Comparison of ENCODE assay signal across 8 cellular contexts in the genomic region with DNA sequence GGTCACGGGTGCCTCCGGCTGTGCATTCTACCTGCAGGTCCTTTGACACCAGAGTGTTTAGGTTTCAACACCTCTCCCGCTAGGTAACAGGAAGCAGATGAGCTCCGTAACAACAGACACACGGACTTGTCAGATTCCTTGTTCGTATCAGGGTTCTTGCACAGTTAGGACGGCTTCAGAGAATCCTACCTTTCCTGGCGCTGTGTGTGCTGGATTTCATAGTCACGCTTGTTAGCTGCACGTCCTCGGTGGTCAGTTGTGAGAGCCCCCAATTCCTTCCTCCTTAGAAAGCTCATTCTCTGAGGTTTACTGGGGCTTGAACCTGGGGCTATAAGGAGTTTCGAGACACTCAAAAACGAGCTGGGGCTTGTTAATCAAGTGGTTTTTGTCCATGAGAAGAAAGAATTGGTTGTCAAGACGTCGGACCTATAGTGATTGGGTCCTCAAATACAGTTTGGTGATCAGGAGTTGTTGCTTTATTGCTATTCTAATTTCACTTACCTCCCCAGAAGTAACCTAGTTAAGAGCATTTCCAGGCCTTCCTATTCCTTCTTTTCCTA. TPM values are rescaled to one million over a fixed set of nuclear protein-coding genes. Genes with fewer than 3 reads are reported as not detected.
DNase-seq lines count a peak whose midpoint lies in the region; ATAC-seq, FAIRE-seq and TF ChIP-seq lines count a peak whose summit lies in the region.

No MANE protein-coding gene starts in this region.

- no peak; the same call in 1 of the 2 replicates for ATAC-seq in PC-3

- H2AFZ ChIP-seq in PC-3 (ENCODE audit: low read length) (peak overlapping the region; percentile 69), endothelial cell of umbilical vein (ENCODE audit: low read depth, low read length) (no peak overlapping the region), osteoblast (ENCODE audit: low read length) (peak overlapping the region; percentile 89)

- peak overlapping the region; percentile 97 for H3K4me2 ChIP-seq in PC-3 (ENCODE audit: low read length)
- peak overlapping the region; percentile 85 for H3K4me2 ChIP-seq in endothelial cell of umbilical vein (ENCODE audit: insufficient read depth, low read length)
- peak overlapping the region; percentile 100 for H3K4me2 ChIP-seq in osteoblast (ENCODE audit: insufficient read depth, low read length)

- H3K27me3 ChIP-seq in PC-3 (ENCODE audit: low read length) (no peaks in the 10 kb centered on the region), endothelial cell of umbilical vein (ENCODE audit: control insufficient read depth in 2 of 2, insufficient read depth in 2 of 2, low read length in 2 of 2) (no peaks in the 10 kb centered on the region), osteoblast (ENCODE audit: insufficient read depth, low read length) (no peaks in the 10 kb centered on the region)

- TF ChIP-seq POLR2A in endothelial cell of umbilical vein (IDR thresholded peaks at IDR 0.05; ENCODE audit: low read depth, low read length), result no peak

- intact Hi-C loops in activated CD4-positive, alpha-beta T cell treated with anti-CD3 and anti-CD28 coated beads, Interleukin-2, amount 10 ng/mL, durations not matched to agents 24 days and 14 days (cut with micrococcal nuclease), result loop anchor here (10.0 kb wide), 1 partner anchor 1091 kb away; a partner anchor contains a TSS
- intact Hi-C loops in PC-3 (cut with micrococcal nuclease) (loop anchor here (2.0 to 5.0 kb wide), 2 partner anchors 39 to 42 kb away; a partner anchor contains a TSS), endothelial cell of umbilical vein (cut with micrococcal nuclease) (loop anchor here (2.0 kb wide), 2 partner anchors 29 to 39 kb away; a partner anchor contains a TSS)

- H3K4me3 Mint-ChIP-seq in activated CD4-positive, alpha-beta T cell treated with anti-CD3 and anti-CD28 coated beads, Interleukin-2, amount 10 ng/mL, durations not matched to agents 24 days and 14 days, result peak overlapping the region; percentile 99

- DNase-seq in activated CD4-positive, alpha-beta T cell treated with anti-CD3 and anti-CD28 coated beads, Interleukin-2, amount 10 ng/mL, durations not matched to agents 24 days and 14 days, result no peak
- no peak for DNase-seq in activated CD4-positive, alpha-beta T cell treated with anti-CD3 and anti-CD28 coated beads for 4 hours
- DNase-seq in PC-3, result peak; percentile 38
- no peak for DNase-seq in endothelial cell of umbilical vein (ENCODE audit: low read depth, low spot score)
- no peak for DNase-seq in osteoblast (ENCODE audit: insufficient read length, low spot score, missing footprints)
- DNase-seq in cortex of kidney (lab: John Stamatoyannopoulos, UW), result no peak
- DNase-seq in amygdala (lab: John Stamatoyannopoulos, UW), result no peak
- no peak for DNase-seq in superior temporal gyrus (ENCODE audit: extremely low spot score)

- H3K36me3 Mint-ChIP-seq in activated CD4-positive, alpha-beta T cell treated with anti-CD3 and anti-CD28 coated beads, Interleukin-2, amount 10 ng/mL, durations not matched to agents 24 days and 14 days (ENCODE audit: low read depth), result peaks cover 41% of the 10 kb centered on the region

- H4K20me1 ChIP-seq in PC-3 (ENCODE audit: low read length) (no peaks in the 10 kb centered on the region), endothelial cell of umbilical vein (replicated peaks; ENCODE audit: control insufficient read depth, extremely low read depth, insufficient read depth, low read length) (no peaks in the 10 kb centered on the region), osteoblast (ENCODE audit: insufficient read depth, low read length) (peaks cover 5% of the 10 kb centered on the region)

- dilution Hi-C loops in endothelial cell of umbilical vein (cut with MboI; ENCODE audit: extremely low pct_ligation_motif_present, low sequenced_read_pairs), result no loop called here

- H3K79me2 ChIP-seq in PC-3 (ENCODE audit: low read length) (peaks cover 35% of the 10 kb centered on the region), endothelial cell of umbilical vein (ENCODE audit: control insufficient read depth, insufficient read depth, low read length) (peaks cover 34% of the 10 kb centered on the region), osteoblast (ENCODE audit: insufficient read depth, low read length) (peaks cover 22% of the 10 kb centered on the region)

- peak overlapping the region; percentile 100 for H3K27ac Mint-ChIP-seq in activated CD4-positive, alpha-beta T cell treated with anti-CD3 and anti-CD28 coated beads, Interleukin-2, amount 10 ng/mL, durations not matched to agents 24 days and 14 days

- H3K27ac ChIP-seq in PC-3 (ENCODE audit: low read length), result peak overlapping the region; percentile 92
- H3K27ac ChIP-seq in endothelial cell of umbilical vein (ENCODE audit: insufficient read depth, low read depth, low read length), result peak overlapping the region; percentile 87
- peak overlapping the region; percentile 93 for H3K27ac ChIP-seq in osteoblast (ENCODE audit: low read depth, low read length)

- no peak for TF ChIP-seq CTCF in PC-3 (conservative IDR thresholded peaks at IDR 0.05; ENCODE audit: low read depth, low read length)
- TF ChIP-seq CTCF in endothelial cell of umbilical vein (IDR thresholded peaks at IDR 0.05; ENCODE audit: extremely low read depth in 1 of 2, insufficient read depth in 1 of 2, low read depth in 1 of 2, low read length in 2 of 2), result no peak
- TF ChIP-seq CTCF in osteoblast (IDR thresholded peaks at IDR 0.05; ENCODE audit: extremely low read depth, low read depth, low read length), result no peak

- H3F3A ChIP-seq in PC-3 (ENCODE audit: low read length, unreplicated experiment), result no peaks in the 10 kb centered on the region

- no peaks in the 10 kb centered on the region for H3K27me3 Mint-ChIP-seq in activated CD4-positive, alpha-beta T cell treated with anti-CD3 and anti-CD28 coated beads, Interleukin-2, amount 10 ng/mL, durations not matched to agents 24 days and 14 days

- H3K9me3 Mint-ChIP-seq in activated CD4-positive, alpha-beta T cell treated with anti-CD3 and anti-CD28 coated beads, Interleukin-2, amount 10 ng/mL, durations not matched to agents 24 days and 14 days, result no peaks in the 10 kb centered on the region

- no peaks in the 10 kb centered on the region for H3K9me3 ChIP-seq in PC-3 (ENCODE audit: low read length)
- H3K9me3 ChIP-seq in endothelial cell of umbilical vein (replicated peaks; ENCODE audit: control insufficient read depth, insufficient read depth, low read length), result no peaks in the 10 kb centered on the region
- no peaks in the 10 kb centered on the region for H3K9me3 ChIP-seq in osteoblast (ENCODE audit: low read depth, low read length)

- CTCF ChIA-PET in PC-3 (lab: Charles Lee), result interaction anchor here (0.7 to 1.7 kb wide), 3 partner anchors 18 to 139 kb away, joined by 3 to 10 read pairs (median 10); no protein-coding TSS in a partner anchor
- CTCF ChIA-PET in endothelial cell of umbilical vein (lab: Charles Lee), result interaction anchor here (0.5 to 3.6 kb wide), 14 partner anchors 11 to 140 kb away, joined by 3 to 19 read pairs (median 8); a partner anchor contains a TSS

- no peaks in the 10 kb centered on the region for H3K36me3 ChIP-seq in PC-3 (ENCODE audit: low read depth, low read length)
- no peaks in the 10 kb centered on the region for H3K36me3 ChIP-seq in endothelial cell of umbilical vein (ENCODE audit: control insufficient read depth in 2 of 2, extremely low read depth in 1 of 2, insufficient read depth in 2 of 2, low read length in 2 of 2)
- peaks cover 4% of the 10 kb centered on the region for H3K36me3 ChIP-seq in osteoblast (ENCODE audit: insufficient read depth, low read length)

- BruUV-seq in PC-3 (replicated peaks; lab: Mats Ljungman, UMichigan) (no TSS peak), endothelial cell of umbilical vein (replicated peaks; lab: Mats Ljungman, UMichigan) (TSS peak; percentile 67)

- H3K9me1 ChIP-seq in endothelial cell of umbilical vein (replicated peaks; ENCODE audit: control insufficient read depth, extremely low read depth, insufficient read depth, low read length), result no peaks in the 10 kb centered on the region

- H3K4me1 ChIP-seq in PC-3 (ENCODE audit: insufficient read depth, low read length), result peaks cover 36% of the 10 kb centered on the region
- H3K4me1 ChIP-seq in endothelial cell of umbilical vein (ENCODE audit: control insufficient read depth, extremely low read depth, insufficient read depth, low read length), result peaks cover 37% of the 10 kb centered on the region
- H3K4me1 ChIP-seq in osteoblast (ENCODE audit: insufficient read depth, low read length), result peaks cover 28% of the 10 kb centered on the region

- peak overlapping the region; percentile 93 for H3K9ac ChIP-seq in PC-3 (ENCODE audit: low read length)
- H3K9ac ChIP-seq in endothelial cell of umbilical vein (replicated peaks; ENCODE audit: extremely low read depth, insufficient read depth, low read length), result peak overlapping the region; percentile 93

- H3K4me3 ChIP-seq in PC-3 (ENCODE audit: low read length) (peak overlapping the region; percentile 77), endothelial cell of umbilical vein (replicated peaks in 1 of 3; ENCODE audit: insufficient read depth in 1 of 3, low read depth in 1 of 3, low read length in 3 of 3) (peak overlapping the region; percentile 58 to 80 (median 64)), osteoblast (ENCODE audit: insufficient read depth, low read length) (peak overlapping the region; percentile 83)

- no peaks in the 10 kb centered on the region for H3K9me2 ChIP-seq in PC-3 (replicated peaks; ENCODE audit: low read length)

- POLR2A ChIA-PET in PC-3 (lab: Charles Lee; ENCODE audit: unreplicated experiment) (interaction anchor here (0.6 to 1.4 kb wide), 3 partner anchors 21 to 363 kb away, joined by 5 to 9 read pairs (median 5); no protein-coding TSS in a partner anchor), endothelial cell of umbilical vein (lab: Charles Lee) (interaction anchor here (1.4 to 2.4 kb wide), 4 partner anchors 11 to 33 kb away, joined by 5 to 15 read pairs (median 7); a partner anchor contains a TSS)

- FAIRE-seq in endothelial cell of umbilical vein (lab: Jason Lieb, UNC), result no peak

- peaks cover 44% of the 10 kb centered on the region for H3K4me1 Mint-ChIP-seq in activated CD4-positive, alpha-beta T cell treated with anti-CD3 and anti-CD28 coated beads, Interleukin-2, amount 10 ng/mL, durations not matched to agents 24 days and 14 days

RNA-seq across cellular contexts. Expression of a gene that starts 0.7 kb away (rescaled TPM):
- total RNA-seq in activated CD4-positive, alpha-beta T cell treated with anti-CD3 and anti-CD28 coated beads, Interleukin-2, amount 10 ng/mL, durations not matched to agents 24 days and 14 days, result 148 and 157 TPM in 2 replicates
- total RNA-seq in PC-3 (2014; rRNA removed), result 45.4 and 54.5 TPM in 2 replicates
- total RNA-seq in endothelial cell of umbilical vein, result 92.4 and 112 TPM in 2 replicates
- polyA plus RNA-seq in endothelial cell of umbilical vein, result 86.1 and 96.6 TPM in 2 replicates
- polyA plus RNA-seq in endothelial cell of umbilical vein (2011; cell fraction: cytosol; rRNA removed), result 70.3 and 77.1 TPM in 2 replicates
- polyA plus RNA-seq in endothelial cell of umbilical vein (2011; cell fraction: nucleus; rRNA removed), result 234 and 235 TPM in 2 replicates
- 93.7 and 116 TPM in 2 replicates for polyA plus RNA-seq in endothelial cell of umbilical vein (2012)
- 72.1 and 77.4 TPM in 2 replicates for polyA minus RNA-seq in endothelial cell of umbilical vein
- polyA minus RNA-seq in endothelial cell of umbilical vein (2011; cell fraction: cytosol; rRNA and poly(A)+ RNA removed), result 45.6 TPM
- 58.0 and 75.8 TPM in 2 replicates for polyA minus RNA-seq in endothelial cell of umbilical vein (2011; cell fraction: nucleus; rRNA and poly(A)+ RNA removed)
- total RNA-seq in osteoblast, result 52.5 and 66.6 TPM in 2 replicates

RNA-seq across cellular contexts. Expression of a gene that starts 29.2 kb away (rescaled TPM):
- 14.3 and 16.4 TPM in 2 replicates for total RNA-seq in activated CD4-positive, alpha-beta T cell treated with anti-CD3 and anti-CD28 coated beads, Interleukin-2, amount 10 ng/mL, durations not matched to agents 24 days and 14 days
- 83.9 and 129 TPM in 2 replicates for total RNA-seq in PC-3 (2014; rRNA removed)
- 27.2 and 29.0 TPM in 2 replicates for total RNA-seq in endothelial cell of umbilical vein
- polyA plus RNA-seq in endothelial cell of umbilical vein, result 14.7 and 15.2 TPM in 2 replicates
- polyA plus RNA-seq in endothelial cell of umbilical vein (2011; cell fraction: cytosol; rRNA removed), result 16.3 and 20.6 TPM in 2 replicates
- 16.6 and 18.6 TPM in 2 replicates for polyA plus RNA-seq in endothelial cell of umbilical vein (2011; cell fraction: nucleus; rRNA removed)
- polyA plus RNA-seq in endothelial cell of umbilical vein (2012), result 16.3 and 27.6 TPM in 2 replicates
- 7.5 and 11.2 TPM in 2 replicates for polyA minus RNA-seq in endothelial cell of umbilical vein
- polyA minus RNA-seq in endothelial cell of umbilical vein (2011; cell fraction: cytosol; rRNA and poly(A)+ RNA removed), result 129 TPM
- polyA minus RNA-seq in endothelial cell of umbilical vein (2011; cell fraction: nucleus; rRNA and poly(A)+ RNA removed), result 8.0 and 10.8 TPM in 2 replicates
- total RNA-seq in osteoblast, result 11.2 and 12.7 TPM in 2 replicates

RNA-seq across cellular contexts. Expression of a gene that starts 33.2 kb away (rescaled TPM):
- 24.8 and 27.6 TPM in 2 replicates for total RNA-seq in activated CD4-positive, alpha-beta T cell treated with anti-CD3 and anti-CD28 coated beads, Interleukin-2, amount 10 ng/mL, durations not matched to agents 24 days and 14 days
- total RNA-seq in PC-3 (2014; rRNA removed) (24.2 and 26.6 TPM in 2 replicates), endothelial cell of umbilical vein (35.6 and 39.7 TPM in 2 replicates), osteoblast (32.1 and 32.2 TPM in 2 replicates)
- polyA plus RNA-seq in endothelial cell of umbilical vein, result 49.2 and 52.6 TPM in 2 replicates
- polyA plus RNA-seq in endothelial cell of umbilical vein (2011; cell fraction: cytosol; rRNA removed), result 32.4 and 38.2 TPM in 2 replicates
- polyA plus RNA-seq in endothelial cell of umbilical vein (2011; cell fraction: nucleus; rRNA removed), result 44.8 and 56.0 TPM in 2 replicates
- polyA plus RNA-seq in endothelial cell of umbilical vein (2012), result 22.8 and 24.6 TPM in 2 replicates
- 36.5 and 42.3 TPM in 2 replicates for polyA minus RNA-seq in endothelial cell of umbilical vein
- 26.8 TPM for polyA minus RNA-seq in endothelial cell of umbilical vein (2011; cell fraction: cytosol; rRNA and poly(A)+ RNA removed)
- 23.0 and 23.4 TPM in 2 replicates for polyA minus RNA-seq in endothelial cell of umbilical vein (2011; cell fraction: nucleus; rRNA and poly(A)+ RNA removed)

RNA-seq across cellular contexts. Expression of a gene that starts 38.8 kb away (rescaled TPM):
- 98.3 and 109 TPM in 2 replicates for total RNA-seq in activated CD4-positive, alpha-beta T cell treated with anti-CD3 and anti-CD28 coated beads, Interleukin-2, amount 10 ng/mL, durations not matched to agents 24 days and 14 days
- total RNA-seq in PC-3 (2014; rRNA removed) (97.5 and 125 TPM in 2 replicates), endothelial cell of umbilical vein (78.9 and 84.3 TPM in 2 replicates), osteoblast (104 and 139 TPM in 2 replicates)
- 101 and 108 TPM in 2 replicates for polyA plus RNA-seq in endothelial cell of umbilical vein
- 66.2 and 77.5 TPM in 2 replicates for polyA plus RNA-seq in endothelial cell of umbilical vein (2011; cell fraction: cytosol; rRNA removed)
- polyA plus RNA-seq in endothelial cell of umbilical vein (2011; cell fraction: nucleus; rRNA removed), result 210 and 239 TPM in 2 replicates
- polyA plus RNA-seq in endothelial cell of umbilical vein (2012), result 45.1 and 70.9 TPM in 2 replicates
- polyA minus RNA-seq in endothelial cell of umbilical vein, result 111 and 135 TPM in 2 replicates
- 35.0 TPM for polyA minus RNA-seq in endothelial cell of umbilical vein (2011; cell fraction: cytosol; rRNA and poly(A)+ RNA removed)
- polyA minus RNA-seq in endothelial cell of umbilical vein (2011; cell fraction: nucleus; rRNA and poly(A)+ RNA removed), result 143 and 150 TPM in 2 replicates

RNA-seq across cellular contexts. Expression of a gene that starts 42.4 kb away (rescaled TPM):
- 7.6 and 15.4 TPM in 2 replicates for total RNA-seq in activated CD4-positive, alpha-beta T cell treated with anti-CD3 and anti-CD28 coated beads, Interleukin-2, amount 10 ng/mL, durations not matched to agents 24 days and 14 days
- total RNA-seq in PC-3 (2014; rRNA removed), result 14.2 and 31.6 TPM in 2 replicates
- 7.4 and 9.8 TPM in 2 replicates for total RNA-seq in endothelial cell of umbilical vein
- 16.3 and 19.1 TPM in 2 replicates for polyA plus RNA-seq in endothelial cell of umbilical vein
- polyA plus RNA-seq in endothelial cell of umbilical vein (2011; cell fraction: cytosol; rRNA removed), result 12.3 and 14.0 TPM in 2 replicates
- 22.8 and 30.1 TPM in 2 replicates for polyA plus RNA-seq in endothelial cell of umbilical vein (2011; cell fraction: nucleus; rRNA removed)
- polyA plus RNA-seq in endothelial cell of umbilical vein (2012), result 7.4 and 8.4 TPM in 2 replicates
- polyA minus RNA-seq in endothelial cell of umbilical vein, result 12.0 and 19.2 TPM in 2 replicates
- 50.5 TPM for polyA minus RNA-seq in endothelial cell of umbilical vein (2011; cell fraction: cytosol; rRNA and poly(A)+ RNA removed)
- polyA minus RNA-seq in endothelial cell of umbilical vein (2011; cell fraction: nucleus; rRNA and poly(A)+ RNA removed), result 7.1 and 7.2 TPM in 2 replicates
- total RNA-seq in osteoblast, result 18.5 and 18.6 TPM in 2 replicates
